ENCODE assay signal across 23 cellular contexts in the genomic region with DNA sequence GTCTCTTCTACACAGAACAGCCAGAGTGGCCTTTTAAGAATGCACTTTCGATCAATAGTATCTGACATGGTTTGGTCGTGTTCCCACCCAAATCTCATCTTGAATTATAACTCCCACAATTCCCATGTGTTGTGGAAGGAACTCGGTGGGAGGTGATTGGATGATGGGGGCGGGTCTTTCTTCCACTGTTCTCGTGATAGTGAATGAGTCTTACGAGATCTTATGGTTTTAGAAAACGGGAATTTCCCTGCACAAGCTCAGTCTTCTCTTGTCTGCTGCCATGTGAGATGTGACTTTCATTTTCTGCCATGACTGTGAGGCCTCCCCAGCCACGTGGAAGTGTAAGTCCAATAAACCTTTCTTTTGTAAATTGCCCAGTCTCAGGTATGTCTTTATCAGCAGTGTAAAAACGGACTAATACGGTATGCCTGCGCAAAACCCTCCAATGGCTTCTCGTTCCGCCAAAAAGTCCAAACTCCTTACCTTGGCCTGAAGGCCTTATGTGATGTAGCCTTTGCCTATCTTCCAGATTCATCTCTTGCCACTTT. TPM values are rescaled to one million over a fixed set of nuclear protein-coding genes. Genes with fewer than 3 reads are reported as not detected.
"Had no signal": no experiment of that assay in that cellular context is flagged by ENCODE, and none has a peak within 500 bp of the region (broad histone marks: within the 10 kb centered on the region; RNA-seq: fewer than 3 reads in every experiment).

No MANE protein-coding gene starts in this region.

- H3K27me3 ChIP-seq: ovary, tibial nerve, upper lobe of right lung, uterus had no signal

- H3K4me1 Mint-ChIP-seq: naive thymus-derived CD8-positive, alpha-beta T cell; nephron progenitor cell; stimulated activated memory B cell treated with anti-CD40 and anti-IgM and Interleukin-4, amounts not matched to agents 10 μg/mL and 1 μg/mL and 100 μg/mL, for 72 hours had no signal

- H3K36me3 ChIP-seq: lower lobe of right lung, ovary, spleen, thoracic aorta, tibial nerve, upper lobe of right lung, uterus had no signal

- H3K27me3 Mint-ChIP-seq: stimulated activated memory B cell treated with anti-CD40 and anti-IgM and Interleukin-4, amounts not matched to agents 10 μg/mL and 1 μg/mL and 100 μg/mL, for 72 hours had no signal

- H3K4me1 ChIP-seq: lower lobe of right lung, psoas muscle, spleen, tibial nerve, upper lobe of right lung, uterus had no signal

- H3K9me3 ChIP-seq: lower lobe of right lung, ovary, psoas muscle, spleen, thoracic aorta, tibial nerve, upper lobe of right lung, uterus had no signal

- H3K4me3 Mint-ChIP-seq: naive thymus-derived CD8-positive, alpha-beta T cell; nephron progenitor cell; stimulated activated memory B cell treated with anti-CD40 and anti-IgM and Interleukin-4, amounts not matched to agents 10 μg/mL and 1 μg/mL and 100 μg/mL, for 72 hours had no signal

- H3K9me3 Mint-ChIP-seq: naive thymus-derived CD8-positive, alpha-beta T cell; nephron progenitor cell had no signal

- H3K27ac Mint-ChIP-seq: naive thymus-derived CD8-positive, alpha-beta T cell; nephron progenitor cell; stimulated activated memory B cell treated with anti-CD40 and anti-IgM and Interleukin-4, amounts not matched to agents 10 μg/mL and 1 μg/mL and 100 μg/mL, for 72 hours had no signal

- DNase-seq: dermis blood vessel endothelial cell; effector memory CD4-positive, alpha-beta T cell; erythroblast; left ventricle myocardium superior; lower lobe of right lung; naive thymus-derived CD8-positive, alpha-beta T cell; nephron progenitor cell; occipital lobe; ovary; posterior cingulate gyrus; psoas muscle; right cardiac atrium; spleen; stimulated activated CD4-positive, alpha-beta T cell treated with anti-CD3 and anti-CD28 coated beads, Interleukin-4, amount 100 ng/mL, for 4 hours; stimulated activated naive CD8-positive, alpha-beta T cell treated with anti-CD3 and anti-CD28 coated beads, Interleukin-15, Interleukin-2, amounts not matched to agents 100 U/mL and 50 U/mL, for 24 hours; substantia nigra; upper lobe of right lung; uterus had no signal

- H3K36me3 Mint-ChIP-seq: naive thymus-derived CD8-positive, alpha-beta T cell; stimulated activated memory B cell treated with anti-CD40 and anti-IgM and Interleukin-4, amounts not matched to agents 10 μg/mL and 1 μg/mL and 100 μg/mL, for 72 hours had no signal

- H3K27ac ChIP-seq: coronary artery, lower lobe of right lung, ovary, psoas muscle, skin epidermis, spleen, thoracic aorta, tibial nerve, upper lobe of right lung, uterus had no signal

- H3K4me3 ChIP-seq: coronary artery, lower lobe of right lung, ovary, psoas muscle, skin epidermis, spleen, thoracic aorta, tibial nerve, upper lobe of right lung, uterus had no signal

RNA-seq across cellular contexts. Expression of a gene that starts 31.1 kb away (rescaled TPM):
- total RNA-seq: naive thymus-derived CD8-positive, alpha-beta T cell had no signal
- polyA plus RNA-seq: naive thymus-derived CD8-positive, alpha-beta T cell had no signal
